Comparison of ENCODE assay signal across 8 cellular contexts in genomic region chr4:128060130-128060619, GRCh38. TPM values are rescaled to one million over a fixed set of nuclear protein-coding genes. Genes with fewer than 3 reads are reported as not detected.
DNase-seq lines count a peak whose midpoint lies in the region; ATAC-seq, FAIRE-seq and TF ChIP-seq lines count a peak whose summit lies in the region.

No MANE protein-coding gene starts in this region.

- H3K36me3 Mint-ChIP-seq in type B pancreatic cell, result no peaks in the 10 kb centered on the region

- no peaks in the 10 kb centered on the region for H3K27me3 ChIP-seq in BLaER1 treated with 17β-estradiol and CSF1 and Interleukin-3, amounts not matched to agents 10 nM and 100 nM
- no peaks in the 10 kb centered on the region for H3K27me3 ChIP-seq in HUES6 (ENCODE audit: control insufficient read depth, insufficient read depth, low read length)
- no peaks in the 10 kb centered on the region for H3K27me3 ChIP-seq in GM12878 (replicated peaks in 1 of 2; ENCODE audit: control insufficient read depth in 2 of 2, insufficient read depth in 2 of 2, low read length in 1 of 2)

- DNase-seq in GM12878 (ENCODE audit: low read depth, low spot score) (no peak), lower leg skin (ENCODE audit: low spot score in 2 of 2) (no peak), type B pancreatic cell (ENCODE audit: extremely low spot score, unreplicated experiment) (no peak), SHP77 treated with DMSO at 0.1 percent for 48 hours (lab: John Stamatoyannopoulos, UW) (no peak)
- DNase-seq in central memory CD4-positive, alpha-beta T cell, result no peak

- intact Hi-C loops in GM12878 (cut with micrococcal nuclease; ENCODE audit: unreplicated experiment) (loop anchor here (2.0 to 5.0 kb wide), 4 partner anchors 95 to 278 kb away; partner anchors contain the start of genes ABHD18, HSPA4L, MFSD8 and PGRMC2), lower leg skin (cut with DNase I; ENCODE audit: low total_unique reads) (no loop called here)

- TSS peak; percentile 95 for BruUV-seq in GM12878 (replicated peaks; lab: Mats Ljungman, UMichigan)

- H3K9me3 Mint-ChIP-seq in type B pancreatic cell, result no peaks in the 10 kb centered on the region

- H3K9ac ChIP-seq in BLaER1 treated with 17β-estradiol and CSF1 and Interleukin-3, amounts not matched to agents 10 nM and 100 nM, result peak overlapping the region; percentile 90 to 99 (median 98)
- H3K9ac ChIP-seq in HUES6 (ENCODE audit: low read length), result peak overlapping the region; percentile 95
- peak overlapping the region; percentile 92 for H3K9ac ChIP-seq in GM12878 (ENCODE audit: control insufficient read depth, insufficient read depth, low read length)

- H2AFZ ChIP-seq in GM12878 (ENCODE audit: control insufficient read depth, low read depth, low read length), result peak overlapping the region; percentile 94

- H3K27me3 Mint-ChIP-seq in type B pancreatic cell, result no peaks in the 10 kb centered on the region

- peaks cover 14 to 21% (median 18%) of the 10 kb centered on the region in 10 experiments; a peak in 19 of 20 replicates for H3K4me1 ChIP-seq in BLaER1 treated with 17β-estradiol and CSF1 and Interleukin-3, amounts not matched to agents 10 nM and 100 nM
- H3K4me1 ChIP-seq in HUES6 (ENCODE audit: control insufficient read depth, insufficient read depth, low read length) (peaks cover 6% of the 10 kb centered on the region; the same call in 1 of the 2 replicates), GM12878 (ENCODE audit: control insufficient read depth, insufficient read depth, low read length) (no peaks in the 10 kb centered on the region)

- RAD21 ChIA-PET in GM12878 (lab: Charles Lee; ENCODE audit: unreplicated experiment), result interaction anchor here (0.6 to 0.9 kb wide), 3 partner anchors 60 to 112 kb away, joined by 3 to 4 read pairs (median 3); partner anchors contain the start of genes ABHD18 and MFSD8

- peak overlapping the region; percentile 82 to 97 (median 94) for H3K4me3 ChIP-seq in BLaER1 treated with 17β-estradiol and CSF1 and Interleukin-3, amounts not matched to agents 10 nM and 100 nM
- H3K4me3 ChIP-seq in HUES6 (ENCODE audit: low read depth, low read length), result peak overlapping the region; percentile 72
- peak overlapping the region; percentile 92 for H3K4me3 ChIP-seq in GM12878
- H3K4me3 ChIP-seq in lower leg skin (ENCODE audit: low read depth, poor library complexity, severe bottlenecking), result peak overlapping the region; percentile 83

- TF ChIP-seq CTCF in GM12878 (IDR thresholded peaks at IDR 0.05 in 2 of 3, conservative IDR thresholded peaks at IDR 0.05 in 1 of 3; ENCODE audit: control insufficient read depth in 2 of 3, extremely low read depth in 1 of 3, insufficient read depth in 1 of 3, low read depth in 3 of 3, low read length in 3 of 3) (no peak), lower leg skin (IDR thresholded peaks at IDR 0.05) (no peak), type B pancreatic cell (conservative IDR thresholded peaks at IDR 0.05) (no peak)

- H3K9me3 ChIP-seq in BLaER1 treated with 17β-estradiol and CSF1 and Interleukin-3, amounts not matched to agents 10 nM and 100 nM (replicated peaks in 1 of 11), result no peaks in the 10 kb centered on the region
- H3K9me3 ChIP-seq in HUES6 (ENCODE audit: control insufficient read depth, insufficient read depth, low read depth, low read length) (no peaks in the 10 kb centered on the region), GM12878 (replicated peaks; ENCODE audit: control insufficient read depth, insufficient read depth, low read length) (no peaks in the 10 kb centered on the region)

- CTCF ChIA-PET in GM12878 (lab: Yijun Ruan, JAX), result interaction anchor here (0.6 to 1.6 kb wide), 5 partner anchors 62 to 1302 kb away, joined by 3 to 6 read pairs (median 3); no protein-coding TSS in a partner anchor

- TF ChIP-seq RAD21 in GM12878 (IDR thresholded peaks at IDR 0.05; ENCODE audit: insufficient read depth, low read depth, low read length), result no peak

- no peak for TF ChIP-seq EP300 in GM12878 (IDR thresholded peaks at IDR 0.05; ENCODE audit: borderline replicate concordance in 1 of 2, control insufficient read depth in 1 of 2, low read depth in 2 of 2, low read length in 2 of 2)

- H3K27ac ChIP-seq in BLaER1 treated with 17β-estradiol and CSF1 and Interleukin-3, amounts not matched to agents 10 nM and 100 nM, result peak overlapping the region; percentile 92 to 99 (median 96)
- H3K27ac ChIP-seq in HUES6 (ENCODE audit: low read depth, low read length) (peak overlapping the region; percentile 94), GM12878 (ENCODE audit: control insufficient read depth, insufficient read depth) (peak overlapping the region; percentile 88; the same call in 1 of the 2 replicates)

- TF ChIP-seq POLR2A in GM12878 (IDR thresholded peaks at IDR 0.05; ENCODE audit: low read depth, low read length) (no peak), lower leg skin (IDR thresholded peaks at IDR 0.05) (no peak)

- in situ Hi-C loops in GM12878 (cut with MboI), result no loop called here

- FAIRE-seq in GM12878 (lab: Jason Lieb, UNC), result peak; percentile 52

- H3K27ac Mint-ChIP-seq in type B pancreatic cell, result peak overlapping the region; percentile 95

- peak overlapping the region; percentile 80 to 97 (median 92) for H3K4me2 ChIP-seq in BLaER1 treated with 17β-estradiol and CSF1 and Interleukin-3, amounts not matched to agents 10 nM and 100 nM
- peak overlapping the region; percentile 83 for H3K4me2 ChIP-seq in GM12878 (ENCODE audit: control insufficient read depth, insufficient read depth)

- H3K4me1 Mint-ChIP-seq in type B pancreatic cell (ENCODE audit: unreplicated experiment), result peaks cover 8% of the 10 kb centered on the region

- WGBS in GM12878 (ENCODE audit: insufficient coverage, insufficient replicate concordance, low lambda C conversion rate, missing lambda C conversion rate), result 20% methylated on average over 15 of the region's 15 CpGs
- 21 to 23% methylated on average over 15 of the region's 15 CpGs for WGBS in lower leg skin, 2 donors

- SMC1A ChIA-PET in GM12878 (lab: Charles Lee; ENCODE audit: uncharacterized antibody, unreplicated experiment), result interaction anchor here (0.7 to 1.8 kb wide), 5 partner anchors 11 to 95 kb away, joined by 3 to 4 read pairs (median 3); partner anchors contain the start of genes ABHD18 and MFSD8

- no peaks in the 10 kb centered on the region for H3K36me3 ChIP-seq in BLaER1 treated with 17β-estradiol and CSF1 and Interleukin-3, amounts not matched to agents 10 nM and 100 nM
- H3K36me3 ChIP-seq in HUES6 (ENCODE audit: control insufficient read depth, insufficient read depth, low read length), result no peaks in the 10 kb centered on the region
- H3K36me3 ChIP-seq in GM12878 (ENCODE audit: control insufficient read depth in 2 of 2, insufficient read depth in 2 of 2, low read length in 1 of 2), result no peaks in the 10 kb centered on the region

- H3K79me2 ChIP-seq in GM12878 (ENCODE audit: control insufficient read depth, insufficient read depth, low read length), result peaks cover 24% of the 10 kb centered on the region

- peak overlapping the region; percentile 90 for H3K4me3 Mint-ChIP-seq in type B pancreatic cell

- ATAC-seq in GM12878 (no peak), HG03039 (IDR thresholded peaks at IDR 0.05; ENCODE audit: unreplicated experiment) (no peak)

- POLR2A ChIA-PET in GM12878 (lab: Charles Lee), result interaction anchor here (0.6 to 2.0 kb wide), 6 partner anchors 9 to 794 kb away, joined by 3 to 25 read pairs (median 4); partner anchors contain the start of genes ABHD18, HSPA4L and MFSD8

- H4K20me1 ChIP-seq in BLaER1 treated with 17β-estradiol and CSF1 and Interleukin-3, amounts not matched to agents 10 nM and 100 nM, result peaks cover 0 to 39% (median 30%) of the 10 kb centered on the region in 11 experiments; a peak in 13 of 22 replicates
- no peaks in the 10 kb centered on the region for H4K20me1 ChIP-seq in GM12878 (ENCODE audit: control insufficient read depth, insufficient read depth)

RNA-seq across cellular contexts. Expression of gene LARP1B, which starts 0.9 kb away (rescaled TPM):
- 49.0 and 52.9 TPM in 2 replicates for total RNA-seq in GM12878 (2013; cell fraction: nucleolus; rRNA removed)
- total RNA-seq in GM12878 (2014; rRNA removed) (17.8 and 21.1 TPM in 2 replicates), GM12878 (2014; rRNA removed; fragmentation: Illumina TruSeq; extraction: Trizol) (30.0 and 30.9 TPM in 2 replicates), GM12878 (2021) (15.2 and 15.8 TPM in 2 replicates), lower leg skin (10 to 100 TPM; 14.5 to 20.4 (median 17.2) TPM), type B pancreatic cell (ENCODE audit: low replicate concordance) (15.4 and 16.1 TPM in 2 replicates)
- 8.4 TPM for polyA plus RNA-seq in GM12878 (2011; ENCODE audit: low read depth)
- polyA plus RNA-seq in GM12878 (2011; rRNA removed) (18.7 and 25.9 TPM in 2 replicates), GM12878 (2014; fragmentation: Illumina TruSeq; extraction: Trizol) (23.3 and 30.7 TPM in 2 replicates), GM12878 (2014; fragmentation: Nextera tagmentation; extraction: Ambion mirVana) (10 to 100 TPM in 1 of 2 experiments, 1 to 10 TPM in 1; 9.3 to 12.7 TPM), GM12878 (2014; rRNA removed) (13.8 and 14.3 TPM in 2 replicates), GM12878 (2016; fragmentation: Nextera tagmentation; extraction: Ambion mirVana) (1 to 10 TPM; 9.2 to 10.0 TPM)
- polyA plus RNA-seq in GM12878 (2011; cell fraction: cytosol; rRNA removed), result 4.5 and 5.2 TPM in 2 replicates
- 10.5 and 13.8 TPM in 2 replicates for polyA plus RNA-seq in GM12878 (2011; cell fraction: nucleus; rRNA removed)
- polyA plus RNA-seq in GM12878 (2012), result 11.3 and 12.0 TPM in 2 replicates
- 8.3 and 10.2 TPM in 2 replicates for polyA minus RNA-seq in GM12878 (2011; rRNA and poly(A)+ RNA removed)
- 5.3 and 6.9 TPM in 2 replicates for polyA minus RNA-seq in GM12878 (2011; cell fraction: cytosol; rRNA and poly(A)+ RNA removed)
- polyA minus RNA-seq in GM12878 (2011; cell fraction: nucleus; rRNA and poly(A)+ RNA removed), result 8.5 and 13.6 TPM in 2 replicates
